ENCODE assay signal across 1 cellular context in genomic region chr3:149472393-149472792, GRCh38.
TF ChIP-seq lines count a peak whose summit lies in the region.

No MANE protein-coding gene starts in this region.

TF ChIP-seq in HepG2, 621 proteins besides CTCF, POLR2A, EP300 and RAD21:
- TF ChIP-seq ZNF720 (CRISPR knock-in tag; IDR thresholded peaks at IDR 0.05) (no peak), ZBTB40 (IDR thresholded peaks at IDR 0.05) (no peak), ZBTB40 (CRISPR knock-in tag; IDR thresholded peaks at IDR 0.05) (peak; percentile 83)
